10 cellular contexts compared by ENCODE assay signal in the genomic region with DNA sequence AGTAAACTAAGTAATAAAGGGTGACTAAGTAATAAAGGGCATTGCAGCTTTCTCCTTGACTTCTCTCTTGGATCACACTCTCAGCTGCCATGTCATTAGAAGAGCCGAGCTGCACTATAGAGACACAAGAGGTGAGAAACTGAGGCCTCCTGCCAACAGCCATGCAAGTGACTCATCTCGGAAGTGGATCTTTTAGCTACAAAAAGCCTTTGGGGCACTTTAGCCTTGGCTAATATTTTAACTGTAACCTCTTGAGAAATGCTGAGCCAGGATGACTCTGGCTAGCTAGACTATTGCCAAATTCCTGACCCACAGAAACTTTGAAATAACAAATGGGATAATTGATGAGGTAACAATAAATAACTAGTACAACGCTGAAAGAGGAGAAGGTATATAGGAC. TPM values are rescaled to one million over a fixed set of nuclear protein-coding genes. Genes with fewer than 3 reads are reported as not detected.
DNase-seq lines count a peak whose midpoint lies in the region; ATAC-seq and TF ChIP-seq lines count a peak whose summit lies in the region.
"Had no signal": no experiment of that assay in that cellular context is flagged by ENCODE, and none has a peak within 500 bp of the region (broad histone marks: within the 10 kb centered on the region; RNA-seq: fewer than 3 reads in every experiment).

No MANE protein-coding gene starts in this region.

- H3F3A ChIP-seq in PC-3 (ENCODE audit: low read length, unreplicated experiment) = no peaks in the 10 kb centered on the region

- peaks cover 32% of the 10 kb centered on the region for H3K4me1 ChIP-seq in PC-3 (ENCODE audit: insufficient read depth, low read length)

- no peaks in the 10 kb centered on the region for H3K9me3 ChIP-seq in PC-3 (ENCODE audit: low read length)
- H3K9me3 ChIP-seq: SJSA1 had no signal

- H3K79me2 ChIP-seq in PC-3 (ENCODE audit: low read length) = peaks cover 33% of the 10 kb centered on the region

- peaks cover 20% of the 10 kb centered on the region for H3K36me3 Mint-ChIP-seq in activated CD4-positive, alpha-beta memory T cell treated with anti-CD3 and anti-CD28 coated beads, Interleukin-2, amount 10 ng/mL, durations not matched to agents 7 days and 5 days (ENCODE audit: low read depth)
- peaks cover 1% of the 10 kb centered on the region for H3K36me3 Mint-ChIP-seq in activated CD4-positive, alpha-beta memory T cell treated with anti-CD3 and anti-CD28 coated beads for 36 hours
- peaks cover 9% of the 10 kb centered on the region for H3K36me3 Mint-ChIP-seq in stimulated activated effector memory CD8-positive, alpha-beta T cell treated with anti-CD3 and anti-CD28 coated beads, Interleukin-12 subunit alpha, Interleukin-12 subunit beta, amount 100 ng/mL, for 72 hours
- peaks cover 11% of the 10 kb centered on the region for H3K36me3 Mint-ChIP-seq in Calu3 (ENCODE audit: insufficient read depth, unreplicated experiment)

- no TSS peak for BruUV-seq in PC-3 (replicated peaks; lab: Mats Ljungman, UMichigan)
- BruUV-seq in Calu3 (replicated peaks; lab: Mats Ljungman, UMichigan) = no TSS peak

- intact Hi-C loops in activated CD4-positive, alpha-beta memory T cell treated with anti-CD3 and anti-CD28 coated beads for 36 hours (cut with micrococcal nuclease) = loop anchor here (2.0 kb wide), 2 partner anchors 57 to 987 kb away; no protein-coding TSS in a partner anchor
- intact Hi-C loops in PC-3 (cut with micrococcal nuclease) = no loop called here
- intact Hi-C loops in Calu3 (cut with micrococcal nuclease; ENCODE audit: unreplicated experiment) = no loop called here

- no peaks in the 10 kb centered on the region for H3K9me2 ChIP-seq in PC-3 (replicated peaks; ENCODE audit: low read length)

- no peak overlapping the region for H3K4me3 Mint-ChIP-seq in activated CD4-positive, alpha-beta memory T cell treated with anti-CD3 and anti-CD28 coated beads, Interleukin-2, amount 10 ng/mL, durations not matched to agents 7 days and 5 days
- H3K4me3 Mint-ChIP-seq in activated CD4-positive, alpha-beta memory T cell treated with anti-CD3 and anti-CD28 coated beads for 36 hours = no peak overlapping the region
- H3K4me3 Mint-ChIP-seq in stimulated activated effector memory CD8-positive, alpha-beta T cell treated with anti-CD3 and anti-CD28 coated beads, Interleukin-12 subunit alpha, Interleukin-12 subunit beta, amount 100 ng/mL, for 72 hours = peak overlapping the region; percentile 95
- no peak overlapping the region for H3K4me3 Mint-ChIP-seq in Calu3 (ENCODE audit: low read depth, unreplicated experiment)
- H3K4me3 Mint-ChIP-seq: activated T-cell treated with anti-CD3 and anti-CD28 coated beads, Interleukin-2, amount 50 U/mL, for 24 hours had no signal

- CTCF ChIA-PET in activated CD4-positive, alpha-beta memory T cell treated with anti-CD3 and anti-CD28 coated beads, Interleukin-2, amount 10 ng/mL, durations not matched to agents 7 days and 5 days (lab: Charles Lee) = interaction anchor here (0.9 to 4.1 kb wide), 4 partner anchors 15 to 133 kb away, joined by 3 to 24 read pairs (median 10); a partner anchor contains a TSS
- CTCF ChIA-PET in activated CD4-positive, alpha-beta memory T cell treated with anti-CD3 and anti-CD28 coated beads for 36 hours (lab: Charles Lee) = interaction anchor here (1.1 to 1.4 kb wide), 2 partner anchors 31 to 57 kb away, joined by 4 read pairs; no protein-coding TSS in a partner anchor
- CTCF ChIA-PET in PC-3 (lab: Charles Lee) = no interaction called here
- CTCF ChIA-PET in Calu3 (lab: Charles Lee) = no interaction called here

- no peak for DNase-seq in activated CD4-positive, alpha-beta memory T cell treated with anti-CD3 and anti-CD28 coated beads, Interleukin-2, amount 10 ng/mL, durations not matched to agents 7 days and 5 days
- no peak for DNase-seq in activated CD4-positive, alpha-beta memory T cell treated with anti-CD3 and anti-CD28 coated beads for 36 hours
- DNase-seq in PC-3 (peak; percentile 43), epithelial cell of proximal tubule (ENCODE audit: low read depth) (peak; percentile 98), Calu3 (no peak), NCI-H345 (lab: John Stamatoyannopoulos, UW) (no peak)
- no peak for DNase-seq in stimulated activated effector memory CD8-positive, alpha-beta T cell treated with anti-CD3 and anti-CD28 coated beads, Interleukin-12 subunit alpha, Interleukin-12 subunit beta, amount 100 ng/mL, for 72 hours (ENCODE audit: low spot score in 2 of 2)
- no peak for DNase-seq in activated effector memory CD4-positive, alpha-beta T cell treated with anti-CD3 and anti-CD28 coated beads, Interleukin-2, amount 50 U/mL, for 16 hours
- DNase-seq: activated T-cell treated with anti-CD3 and anti-CD28 coated beads, Interleukin-2, amount 50 U/mL, for 24 hours had no signal

- no peak for ATAC-seq in PC-3
- no peak for ATAC-seq in stimulated activated effector memory CD8-positive, alpha-beta T cell treated with anti-CD3 and anti-CD28 coated beads, Interleukin-12 subunit alpha, Interleukin-12 subunit beta, amount 100 ng/mL, for 72 hours

- H3K27ac Mint-ChIP-seq in activated CD4-positive, alpha-beta memory T cell treated with anti-CD3 and anti-CD28 coated beads, Interleukin-2, amount 10 ng/mL, durations not matched to agents 7 days and 5 days = peak overlapping the region; percentile 93
- no peak overlapping the region for H3K27ac Mint-ChIP-seq in activated CD4-positive, alpha-beta memory T cell treated with anti-CD3 and anti-CD28 coated beads for 36 hours
- H3K27ac Mint-ChIP-seq in stimulated activated effector memory CD8-positive, alpha-beta T cell treated with anti-CD3 and anti-CD28 coated beads, Interleukin-12 subunit alpha, Interleukin-12 subunit beta, amount 100 ng/mL, for 72 hours = peak overlapping the region; percentile 10
- H3K27ac Mint-ChIP-seq in Calu3 (ENCODE audit: unreplicated experiment) = no peak overlapping the region

- no peak overlapping the region for H3K9ac ChIP-seq in PC-3 (ENCODE audit: low read length)

- peak overlapping the region; percentile 44; the same call in 1 of the 2 replicates for H2AFZ ChIP-seq in PC-3 (ENCODE audit: low read length)

- H3K36me3 ChIP-seq in PC-3 (ENCODE audit: low read depth, low read length) = no peaks in the 10 kb centered on the region

- H3K4me3 ChIP-seq in PC-3 (ENCODE audit: low read length) = no peak overlapping the region
- no peak overlapping the region for H3K4me3 ChIP-seq in epithelial cell of proximal tubule (ENCODE audit: low read depth, low read length)
- H3K4me3 ChIP-seq: SJSA1 had no signal

- no peaks in the 10 kb centered on the region for H4K20me1 ChIP-seq in PC-3 (ENCODE audit: low read length)

- no peaks in the 10 kb centered on the region for H3K27me3 Mint-ChIP-seq in activated CD4-positive, alpha-beta memory T cell treated with anti-CD3 and anti-CD28 coated beads, Interleukin-2, amount 10 ng/mL, durations not matched to agents 7 days and 5 days
- no peaks in the 10 kb centered on the region for H3K27me3 Mint-ChIP-seq in activated CD4-positive, alpha-beta memory T cell treated with anti-CD3 and anti-CD28 coated beads for 36 hours
- H3K27me3 Mint-ChIP-seq in Calu3 (ENCODE audit: unreplicated experiment) = no peaks in the 10 kb centered on the region
- H3K27me3 Mint-ChIP-seq: activated T-cell treated with anti-CD3 and anti-CD28 coated beads, Interleukin-2, amount 50 U/mL, for 24 hours had no signal

- H3K4me1 Mint-ChIP-seq in activated CD4-positive, alpha-beta memory T cell treated with anti-CD3 and anti-CD28 coated beads, Interleukin-2, amount 10 ng/mL, durations not matched to agents 7 days and 5 days = peaks cover 40% of the 10 kb centered on the region
- peaks cover 25% of the 10 kb centered on the region for H3K4me1 Mint-ChIP-seq in activated CD4-positive, alpha-beta memory T cell treated with anti-CD3 and anti-CD28 coated beads for 36 hours (ENCODE audit: low read depth)
- peaks cover 18% of the 10 kb centered on the region for H3K4me1 Mint-ChIP-seq in stimulated activated effector memory CD8-positive, alpha-beta T cell treated with anti-CD3 and anti-CD28 coated beads, Interleukin-12 subunit alpha, Interleukin-12 subunit beta, amount 100 ng/mL, for 72 hours
- H3K4me1 Mint-ChIP-seq in Calu3 (ENCODE audit: low read depth, unreplicated experiment) = peaks cover 8% of the 10 kb centered on the region

- no peak overlapping the region for H3K4me2 ChIP-seq in PC-3 (ENCODE audit: low read length)

- POLR2A ChIA-PET in activated CD4-positive, alpha-beta memory T cell treated with anti-CD3 and anti-CD28 coated beads, Interleukin-2, amount 10 ng/mL, durations not matched to agents 7 days and 5 days (lab: Charles Lee) = interaction anchor here (0.8 to 6.5 kb wide), 4 partner anchors 14 to 133 kb away, joined by 3 to 147 read pairs (median 28); a partner anchor contains a TSS
- POLR2A ChIA-PET in activated CD4-positive, alpha-beta memory T cell treated with anti-CD3 and anti-CD28 coated beads for 36 hours (lab: Charles Lee) = interaction anchor here (1.2 kb wide), 1 partner anchor 22 kb away, joined by 3 read pairs; no protein-coding TSS in a partner anchor
- POLR2A ChIA-PET in PC-3 (lab: Charles Lee; ENCODE audit: unreplicated experiment) = no interaction called here

- H3K27ac ChIP-seq in PC-3 (ENCODE audit: low read length) = no peak overlapping the region
- H3K27ac ChIP-seq: SJSA1 had no signal

- TF ChIP-seq CTCF in PC-3 (conservative IDR thresholded peaks at IDR 0.05; ENCODE audit: low read depth, low read length) (no peak), epithelial cell of proximal tubule (conservative IDR thresholded peaks at IDR 0.05; ENCODE audit: low read depth, low read length) (no peak), Calu3 (IDR thresholded peaks at IDR 0.05; ENCODE audit: unreplicated experiment) (no peak)

- no peaks in the 10 kb centered on the region for H3K27me3 ChIP-seq in PC-3 (ENCODE audit: low read length)
- H3K27me3 ChIP-seq: SJSA1 had no signal

- H3K9me3 Mint-ChIP-seq in activated CD4-positive, alpha-beta memory T cell treated with anti-CD3 and anti-CD28 coated beads, Interleukin-2, amount 10 ng/mL, durations not matched to agents 7 days and 5 days = no peaks in the 10 kb centered on the region
- no peaks in the 10 kb centered on the region for H3K9me3 Mint-ChIP-seq in activated CD4-positive, alpha-beta memory T cell treated with anti-CD3 and anti-CD28 coated beads for 36 hours
- no peaks in the 10 kb centered on the region for H3K9me3 Mint-ChIP-seq in stimulated activated effector memory CD8-positive, alpha-beta T cell treated with anti-CD3 and anti-CD28 coated beads, Interleukin-12 subunit alpha, Interleukin-12 subunit beta, amount 100 ng/mL, for 72 hours
- H3K9me3 Mint-ChIP-seq in Calu3 (ENCODE audit: low read depth, unreplicated experiment) = no peaks in the 10 kb centered on the region
- H3K9me3 Mint-ChIP-seq: activated T-cell treated with anti-CD3 and anti-CD28 coated beads, Interleukin-2, amount 50 U/mL, for 24 hours had no signal

RNA-seq across cellular contexts. Expression of a gene that starts 1.5 kb away (rescaled TPM):
- 10 to 100 TPM; 29.3 to 30.3 TPM for total RNA-seq in activated CD4-positive, alpha-beta memory T cell treated with anti-CD3 and anti-CD28 coated beads, Interleukin-2, amount 10 ng/mL, durations not matched to agents 7 days and 5 days
- total RNA-seq in activated CD4-positive, alpha-beta memory T cell treated with anti-CD3 and anti-CD28 coated beads for 36 hours = 10 to 100 TPM; 18.2 to 18.3 TPM
- total RNA-seq in PC-3 (2014; rRNA removed) (10.2 and 13.2 TPM in 2 replicates), epithelial cell of proximal tubule (7.8 and 18.2 TPM in 2 replicates), Calu3 (2022) (8.7 and 10.6 TPM in 2 replicates)

Comparison
In these comparisons a context has a peak if more than half of its experiments do, and no peak if none do; other contexts are left out.
1. H3K27ac Mint-ChIP-seq: peak in activated CD4-positive, alpha-beta memory T cell treated with anti-CD3 and anti-CD28 coated beads, Interleukin-2, amount 10 ng/mL, durations not matched to agents 7 days and 5 days (single experiment) and stimulated activated effector memory CD8-positive, alpha-beta T cell treated with anti-CD3 and anti-CD28 coated beads, Interleukin-12 subunit alpha, Interleukin-12 subunit beta, amount 100 ng/mL, for 72 hours (single experiment); none in activated CD4-positive, alpha-beta memory T cell treated with anti-CD3 and anti-CD28 coated beads for 36 hours (single experiment) and Calu3 (single experiment).
2. DNase-seq: peak in PC-3 (single experiment) and epithelial cell of proximal tubule (single experiment); none in activated CD4-positive, alpha-beta memory T cell treated with anti-CD3 and anti-CD28 coated beads, Interleukin-2, amount 10 ng/mL, durations not matched to agents 7 days and 5 days (single experiment), activated CD4-positive, alpha-beta memory T cell treated with anti-CD3 and anti-CD28 coated beads for 36 hours (single experiment), stimulated activated effector memory CD8-positive, alpha-beta T cell treated with anti-CD3 and anti-CD28 coated beads, Interleukin-12 subunit alpha, Interleukin-12 subunit beta, amount 100 ng/mL, for 72 hours (0 of 2), Calu3 (single experiment), activated effector memory CD4-positive, alpha-beta T cell treated with anti-CD3 and anti-CD28 coated beads, Interleukin-2, amount 50 U/mL, for 16 hours (single experiment) and NCI-H345 (single experiment).
3. CTCF ChIA-PET loops: an anchor here in activated CD4-positive, alpha-beta memory T cell treated with anti-CD3 and anti-CD28 coated beads, Interleukin-2, amount 10 ng/mL, durations not matched to agents 7 days and 5 days (0.9 to 4.1 kb wide) and activated CD4-positive, alpha-beta memory T cell treated with anti-CD3 and anti-CD28 coated beads for 36 hours (1.1 to 1.4 kb wide); none called in PC-3 and Calu3.